In the genomic region with DNA sequence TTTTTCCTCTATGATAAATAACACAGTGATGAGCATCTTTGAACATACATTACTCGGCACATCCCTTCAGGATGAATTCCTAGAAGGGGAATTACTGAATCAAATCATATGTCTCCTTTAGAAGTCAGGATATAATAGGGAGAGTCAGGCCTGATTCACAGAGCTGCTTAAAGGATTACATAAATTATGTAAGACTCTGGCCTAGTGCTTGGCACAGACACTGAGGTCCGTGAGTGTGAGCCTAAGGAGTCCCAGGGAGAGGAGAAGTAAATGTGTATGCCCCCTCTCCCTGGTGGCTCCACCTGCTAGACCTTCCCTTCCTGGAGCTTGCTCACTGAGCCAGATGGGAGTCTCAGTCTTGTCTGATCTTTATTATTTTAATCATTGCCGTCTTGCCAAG, we compare ENCODE assay signal across 1 cellular context.
TF ChIP-seq lines count a peak whose summit lies in the region.

No MANE protein-coding gene starts in this region.

TF ChIP-seq in GM23338, 12 proteins besides CTCF, POLR2A, EP300 and RAD21 (continued from another document):
- TF ChIP-seq, protein P1, sequence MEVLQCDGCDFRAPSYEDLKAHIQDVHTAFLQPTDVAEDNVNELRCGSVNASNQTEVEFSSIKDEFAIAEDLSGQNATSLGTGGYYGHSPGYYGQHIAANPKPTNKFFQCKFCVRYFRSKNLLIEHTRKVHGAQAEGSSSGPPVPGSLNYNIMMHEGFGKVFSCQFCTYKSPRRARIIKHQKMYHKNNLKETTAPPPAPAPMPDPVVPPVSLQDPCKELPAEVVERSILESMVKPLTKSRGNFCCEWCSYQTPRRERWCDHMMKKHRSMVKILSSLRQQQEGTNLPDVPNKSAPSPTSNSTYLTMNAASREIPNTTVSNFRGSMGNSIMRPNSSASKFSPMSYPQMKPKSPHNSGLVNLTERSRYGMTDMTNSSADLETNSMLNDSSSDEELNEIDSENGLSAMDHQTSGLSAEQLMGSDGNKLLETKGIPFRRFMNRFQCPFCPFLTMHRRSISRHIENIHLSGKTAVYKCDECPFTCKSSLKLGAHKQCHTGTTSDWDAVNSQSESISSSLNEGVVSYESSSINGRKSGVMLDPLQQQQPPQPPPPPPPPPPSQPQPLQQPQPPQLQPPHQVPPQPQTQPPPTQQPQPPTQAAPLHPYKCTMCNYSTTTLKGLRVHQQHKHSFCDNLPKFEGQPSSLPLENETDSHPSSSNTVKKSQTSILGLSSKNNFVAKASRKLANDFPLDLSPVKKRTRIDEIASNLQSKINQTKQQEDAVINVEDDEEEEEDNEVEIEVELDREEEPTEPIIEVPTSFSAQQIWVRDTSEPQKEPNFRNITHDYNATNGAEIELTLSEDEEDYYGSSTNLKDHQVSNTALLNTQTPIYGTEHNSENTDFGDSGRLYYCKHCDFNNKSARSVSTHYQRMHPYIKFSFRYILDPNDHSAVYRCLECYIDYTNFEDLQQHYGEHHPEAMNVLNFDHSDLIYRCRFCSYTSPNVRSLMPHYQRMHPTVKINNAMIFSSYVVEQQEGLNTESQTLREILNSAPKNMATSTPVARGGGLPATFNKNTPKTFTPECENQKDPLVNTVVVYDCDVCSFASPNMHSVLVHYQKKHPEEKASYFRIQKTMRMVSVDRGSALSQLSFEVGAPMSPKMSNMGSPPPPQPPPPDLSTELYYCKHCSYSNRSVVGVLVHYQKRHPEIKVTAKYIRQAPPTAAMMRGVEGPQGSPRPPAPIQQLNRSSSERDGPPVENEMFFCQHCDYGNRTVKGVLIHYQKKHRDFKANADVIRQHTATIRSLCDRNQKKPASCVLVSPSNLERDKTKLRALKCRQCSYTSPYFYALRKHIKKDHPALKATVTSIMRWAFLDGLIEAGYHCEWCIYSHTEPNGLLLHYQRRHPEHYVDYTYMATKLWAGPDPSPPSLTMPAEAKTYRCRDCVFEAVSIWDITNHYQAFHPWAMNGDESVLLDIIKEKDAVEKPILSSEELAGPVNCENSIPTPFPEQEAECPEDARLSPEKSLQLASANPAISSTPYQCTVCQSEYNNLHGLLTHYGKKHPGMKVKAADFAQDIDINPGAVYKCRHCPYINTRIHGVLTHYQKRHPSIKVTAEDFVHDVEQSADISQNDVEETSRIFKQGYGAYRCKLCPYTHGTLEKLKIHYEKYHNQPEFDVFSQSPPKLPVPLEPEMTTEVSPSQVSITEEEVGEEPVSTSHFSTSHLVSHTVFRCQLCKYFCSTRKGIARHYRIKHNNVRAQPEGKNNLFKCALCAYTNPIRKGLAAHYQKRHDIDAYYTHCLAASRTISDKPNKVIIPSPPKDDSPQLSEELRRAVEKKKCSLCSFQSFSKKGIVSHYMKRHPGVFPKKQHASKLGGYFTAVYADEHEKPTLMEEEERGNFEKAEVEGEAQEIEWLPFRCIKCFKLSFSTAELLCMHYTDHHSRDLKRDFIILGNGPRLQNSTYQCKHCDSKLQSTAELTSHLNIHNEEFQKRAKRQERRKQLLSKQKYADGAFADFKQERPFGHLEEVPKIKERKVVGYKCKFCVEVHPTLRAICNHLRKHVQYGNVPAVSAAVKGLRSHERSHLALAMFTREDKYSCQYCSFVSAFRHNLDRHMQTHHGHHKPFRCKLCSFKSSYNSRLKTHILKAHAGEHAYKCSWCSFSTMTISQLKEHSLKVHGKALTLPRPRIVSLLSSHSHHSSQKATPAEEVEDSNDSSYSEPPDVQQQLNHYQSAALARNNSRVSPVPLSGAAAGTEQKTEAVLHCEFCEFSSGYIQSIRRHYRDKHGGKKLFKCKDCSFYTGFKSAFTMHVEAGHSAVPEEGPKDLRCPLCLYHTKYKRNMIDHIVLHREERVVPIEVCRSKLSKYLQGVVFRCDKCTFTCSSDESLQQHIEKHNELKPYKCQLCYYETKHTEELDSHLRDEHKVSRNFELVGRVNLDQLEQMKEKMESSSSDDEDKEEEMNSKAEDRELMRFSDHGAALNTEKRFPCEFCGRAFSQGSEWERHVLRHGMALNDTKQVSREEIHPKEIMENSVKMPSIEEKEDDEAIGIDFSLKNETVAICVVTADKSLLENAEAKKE (CRISPR knock-in tag; IDR thresholded peaks at IDR 0.05): no peak
TF ChIP-seq in GM23338: peak in this region for 0.
